In the genomic region with DNA sequence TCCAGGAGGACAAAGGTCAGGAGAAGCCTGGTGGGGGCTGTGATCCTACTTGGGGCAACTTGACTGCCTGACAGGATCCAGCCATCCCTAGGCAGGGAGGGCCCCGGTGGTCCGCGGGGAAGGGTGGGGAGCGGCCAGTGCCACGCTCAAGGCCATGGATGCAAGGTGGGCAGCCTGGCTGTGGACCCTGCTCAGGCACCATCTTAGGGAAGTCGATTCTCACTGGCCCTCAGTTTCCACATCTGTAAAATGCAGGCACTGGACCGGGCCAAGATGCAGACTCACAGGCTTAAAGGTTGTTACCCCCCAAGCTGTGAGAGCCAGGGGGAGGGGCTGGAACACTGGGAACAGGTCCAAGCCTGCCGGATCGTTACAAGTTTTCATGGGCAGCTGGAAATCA, we compare ENCODE assay signal across 18 cellular contexts. TPM values are rescaled to one million over a fixed set of nuclear protein-coding genes. Genes with fewer than 3 reads are reported as not detected.
A peak's percentile ranks its signal among the peaks of the same experiment; 100 is the strongest.
DNase-seq lines count a peak whose midpoint lies in the region; ATAC-seq and TF ChIP-seq lines count a peak whose summit lies in the region.
"Had no signal": no experiment of that assay in that cellular context is flagged by ENCODE, and none has a peak within 500 bp of the region (broad histone marks: within the 10 kb centered on the region; RNA-seq: fewer than 3 reads in every experiment).

No MANE protein-coding gene starts in this region.

- H3K27ac ChIP-seq in H9 (ENCODE audit: insufficient read length, low read depth, low read length): no peak overlapping the region
- H3K27ac ChIP-seq: C4-2B, esophagus squamous epithelium, transverse colon had no signal

- H3K27me3 Mint-ChIP-seq in H9 (ENCODE audit: low read depth) (no peaks in the 10 kb centered on the region), progenitor cell of endocrine pancreas (no peaks in the 10 kb centered on the region)
- no peaks in the 10 kb centered on the region for H3K27me3 Mint-ChIP-seq in activated CD8-positive, alpha-beta T cell treated with anti-CD3 and anti-CD28 coated beads for 36 hours
- H3K27me3 Mint-ChIP-seq: naive B cell had no signal

- H3K23me2 ChIP-seq in H9 (ENCODE audit: insufficient read length, low read depth, low read length, poor library complexity, severe bottlenecking): no peaks in the 10 kb centered on the region

- H2AK5ac ChIP-seq in H9 (ENCODE audit: insufficient read length, low read length): no peak overlapping the region

- H2BK5ac ChIP-seq in H9 (ENCODE audit: insufficient read length, low read length): no peak overlapping the region

- H3K27me3 ChIP-seq in H9 (ENCODE audit: insufficient read depth, low read length): no peaks in the 10 kb centered on the region
- H3K27me3 ChIP-seq: esophagus squamous epithelium, spleen, transverse colon had no signal

- H2BK20ac ChIP-seq in H9 (ENCODE audit: low read depth, low read length, poor library complexity, severe bottlenecking): no peak overlapping the region

- no peaks in the 10 kb centered on the region for H3K9me3 ChIP-seq in H9 (ENCODE audit: control insufficient read depth, low read depth, low read length)
- H3K9me3 ChIP-seq: esophagus squamous epithelium, spleen, transverse colon had no signal

- no peak overlapping the region for H4K8ac ChIP-seq in H9 (replicated peaks; ENCODE audit: insufficient read length, low read depth, low read length)

- H3K4me3 Mint-ChIP-seq in H9 (peak overlapping the region; percentile 31 to 69), progenitor cell of endocrine pancreas (ENCODE audit: low read depth) (no peak overlapping the region)
- no peak overlapping the region for H3K4me3 Mint-ChIP-seq in activated CD8-positive, alpha-beta T cell treated with anti-CD3 and anti-CD28 coated beads for 36 hours
- H3K4me3 Mint-ChIP-seq: activated T-cell treated with anti-CD3 and anti-CD28 coated beads, Interleukin-2, amount 50 U/mL, for 72 hours had no signal

- H2BK120ac ChIP-seq in H9 (ENCODE audit: low read depth, low read length, poor library complexity, severe bottlenecking): no peak overlapping the region

- peak overlapping the region; percentile 66 to 83 (median 73); a peak in 6 of 7 replicates for H3K27ac Mint-ChIP-seq in H9
- peak overlapping the region; percentile 61 for H3K27ac Mint-ChIP-seq in activated CD8-positive, alpha-beta T cell treated with anti-CD3 and anti-CD28 coated beads for 36 hours
- peak overlapping the region; percentile 16 for H3K27ac Mint-ChIP-seq in progenitor cell of endocrine pancreas
- H3K27ac Mint-ChIP-seq: naive B cell had no signal

- H3K79me2 ChIP-seq in H9 (ENCODE audit: insufficient read depth, low read length): no peaks in the 10 kb centered on the region

- no peak overlapping the region for H3K23ac ChIP-seq in H9 (ENCODE audit: insufficient read length, low read depth, low read length)

- H3K9me3 Mint-ChIP-seq in H9 (no peaks in the 10 kb centered on the region), progenitor cell of endocrine pancreas (ENCODE audit: low read depth) (no peaks in the 10 kb centered on the region)
- H3K9me3 Mint-ChIP-seq in activated CD8-positive, alpha-beta T cell treated with anti-CD3 and anti-CD28 coated beads for 36 hours: no peaks in the 10 kb centered on the region
- H3K9me3 Mint-ChIP-seq: activated T-cell treated with anti-CD3 and anti-CD28 coated beads, Interleukin-2, amount 50 U/mL, for 72 hours; naive B cell had no signal

- CTCF ChIA-PET in activated CD8-positive, alpha-beta T cell treated with anti-CD3 and anti-CD28 coated beads for 36 hours (lab: Charles Lee): no interaction called here

- H2BK12ac ChIP-seq in H9 (ENCODE audit: insufficient read length, low read depth, low read length): no peak overlapping the region

- POLR2A ChIA-PET in activated CD8-positive, alpha-beta T cell treated with anti-CD3 and anti-CD28 coated beads for 36 hours (lab: Charles Lee): no interaction called here

- no peaks in the 10 kb centered on the region for H4K20me1 ChIP-seq in H9 (ENCODE audit: control insufficient read depth, insufficient read depth, insufficient read length)

- no peak overlapping the region for H3K4ac ChIP-seq in H9 (ENCODE audit: low read depth, low read length)

- no peak overlapping the region for H2AFZ ChIP-seq in H9 (ENCODE audit: low read length)

- no peak overlapping the region for H3K9ac ChIP-seq in H9 (ENCODE audit: extremely low read depth, insufficient read length, low read length)

- no peak overlapping the region for H3K14ac ChIP-seq in H9 (ENCODE audit: insufficient read depth, low read length)

- no CpG with 5 or more reads among the region's 9 CpGs for WGBS in H9 (ENCODE audit: extremely low coverage, insufficient read length, low lambda C conversion rate)

- ATAC-seq in activated CD8-positive, alpha-beta T cell treated with anti-CD3 and anti-CD28 coated beads for 36 hours: no peak
- ATAC-seq: activated T-cell treated with anti-CD3 and anti-CD28 coated beads, Interleukin-2, amount 50 U/mL, for 72 hours had no signal

- H3K4me1 Mint-ChIP-seq in H9: peaks cover 14 to 23% of the 10 kb centered on the region in 2 experiments
- peaks cover 45% of the 10 kb centered on the region for H3K4me1 Mint-ChIP-seq in activated CD8-positive, alpha-beta T cell treated with anti-CD3 and anti-CD28 coated beads for 36 hours (ENCODE audit: low read depth)
- H3K4me1 Mint-ChIP-seq in progenitor cell of endocrine pancreas (ENCODE audit: low read depth): no peaks in the 10 kb centered on the region

- no peak overlapping the region for H3T11ph ChIP-seq in H9 (ENCODE audit: low read length)

- H4K5ac ChIP-seq in H9 (ENCODE audit: insufficient read length, low read depth, low read length): no peak overlapping the region

- H4K91ac ChIP-seq in H9 (ENCODE audit: insufficient read length, low read depth, low read length): no peak overlapping the region

- H3K4me1 ChIP-seq in H9 (ENCODE audit: insufficient read depth, low read length): peaks cover 5% of the 10 kb centered on the region; the same call in 1 of the 2 replicates

- intact Hi-C loops in activated CD8-positive, alpha-beta T cell treated with anti-CD3 and anti-CD28 coated beads for 36 hours (cut with micrococcal nuclease): no loop called here
- intact Hi-C loops in head of caudate nucleus (cut with DNase I): no loop called here

- peak overlapping the region; percentile 1 for H3K4me2 ChIP-seq in H9 (ENCODE audit: insufficient read depth, insufficient read length, low read length)

- TF ChIP-seq CTCF in H9 (conservative IDR thresholded peaks at IDR 0.05) (no peak), progenitor cell of endocrine pancreas (IDR thresholded peaks at IDR 0.05; ENCODE audit: unreplicated experiment) (no peak)
- TF ChIP-seq CTCF in activated CD8-positive, alpha-beta T cell treated with anti-CD3 and anti-CD28 coated beads for 36 hours (IDR thresholded peaks at IDR 0.05): no peak

- H3K18ac ChIP-seq in H9 (ENCODE audit: insufficient read length, low read depth, low read length): no peak overlapping the region

- no peak overlapping the region for H3K56ac ChIP-seq in H9 (ENCODE audit: insufficient read length, low read depth, low read length)

- H3K79me1 ChIP-seq in H9 (ENCODE audit: insufficient read depth, low read depth, low read length, poor library complexity, severe bottlenecking): no peaks in the 10 kb centered on the region

- DNase-seq in H9 (no peak), progenitor cell of endocrine pancreas (ENCODE audit: low spot score, unreplicated experiment) (no peak), head of caudate nucleus (no peak), putamen (ENCODE audit: low spot score) (no peak)
- DNase-seq in activated CD8-positive, alpha-beta T cell treated with anti-CD3 and anti-CD28 coated beads for 36 hours: no peak
- DNase-seq: activated CD4-positive, alpha-beta T cell treated with anti-CD3 and anti-CD28 coated beads, Interleukin-2, amount 50 U/mL, for 1 hour; activated T-cell treated with anti-CD3 and anti-CD28 coated beads, Interleukin-2, amount 50 U/mL, for 72 hours; esophagus squamous epithelium; glutamatergic neuron; IMR-90; islet precursor cell; mammary epithelial cell; naive B cell; NCI-H2029 treated with DMSO at 0.1 percent for 48 hours; NCI-H524; spleen had no signal

- no peak overlapping the region for H2BK15ac ChIP-seq in H9 (ENCODE audit: low read depth, low read length)

- H3K36me3 Mint-ChIP-seq in H9 (ENCODE audit: insufficient read depth in 1 of 3, low read depth in 3 of 3) (peaks cover 7 to 18% (median 17%) of the 10 kb centered on the region in 3 experiments; a peak in 5 of 7 replicates), progenitor cell of endocrine pancreas (ENCODE audit: insufficient read depth) (peaks cover 2% of the 10 kb centered on the region)
- H3K36me3 Mint-ChIP-seq in activated CD8-positive, alpha-beta T cell treated with anti-CD3 and anti-CD28 coated beads for 36 hours (ENCODE audit: low read depth): peaks cover 10% of the 10 kb centered on the region
- H3K36me3 Mint-ChIP-seq: naive B cell had no signal

RNA-seq across cellular contexts. Expression of a gene that starts 8.7 kb away (rescaled TPM):
- total RNA-seq in H9 (2021) (42.6 and 43.3 TPM in 2 replicates), progenitor cell of endocrine pancreas (29.1 and 29.3 TPM in 2 replicates)
- total RNA-seq in activated CD8-positive, alpha-beta T cell treated with anti-CD3 and anti-CD28 coated beads for 36 hours: 10 to 100 TPM; 12.7 to 15.2 TPM

RNA-seq across cellular contexts. Expression of a gene that starts 35.7 kb away (rescaled TPM):
- total RNA-seq in H9 (2021) (37.8 and 38.8 TPM in 2 replicates), progenitor cell of endocrine pancreas (42.6 and 45.4 TPM in 2 replicates)
- total RNA-seq in activated CD8-positive, alpha-beta T cell treated with anti-CD3 and anti-CD28 coated beads for 36 hours: 10 to 100 TPM; 34.6 to 35.8 TPM

RNA-seq across cellular contexts. Expression of a gene that starts 38.4 kb away (rescaled TPM):
- total RNA-seq in H9 (2021): 15.0 and 15.7 TPM in 2 replicates
- 10 to 100 TPM; 11.8 to 12.7 TPM for total RNA-seq in activated CD8-positive, alpha-beta T cell treated with anti-CD3 and anti-CD28 coated beads for 36 hours
- 19.0 and 20.5 TPM in 2 replicates for total RNA-seq in progenitor cell of endocrine pancreas

RNA-seq across cellular contexts. Expression of a gene that starts 39.0 kb away (rescaled TPM):
- total RNA-seq in H9 (2021) (140 and 145 TPM in 2 replicates), progenitor cell of endocrine pancreas (135 and 145 TPM in 2 replicates)
- 10 to 100 TPM; 95.3 to 98.5 TPM for total RNA-seq in activated CD8-positive, alpha-beta T cell treated with anti-CD3 and anti-CD28 coated beads for 36 hours

RNA-seq across cellular contexts. Expression of a gene that starts 44.0 kb away (rescaled TPM):
- 69.0 and 69.5 TPM in 2 replicates for total RNA-seq in H9 (2021)
- 10 to 100 TPM; 49.3 to 50.8 TPM for total RNA-seq in activated CD8-positive, alpha-beta T cell treated with anti-CD3 and anti-CD28 coated beads for 36 hours
- total RNA-seq in progenitor cell of endocrine pancreas: 182 and 183 TPM in 2 replicates

Comparison
In these comparisons a context has a peak if more than half of its experiments do, and no peak if none do; other contexts are left out.
1. H3K27ac Mint-ChIP-seq: peak in every context shown above with its lines; median percentile 73 in H9; 61 in activated CD8-positive, alpha-beta T cell treated with anti-CD3 and anti-CD28 coated beads for 36 hours; 16 in progenitor cell of endocrine pancreas.
2. H3K4me3 Mint-ChIP-seq: peak in H9 (2 of 2); none in activated CD8-positive, alpha-beta T cell treated with anti-CD3 and anti-CD28 coated beads for 36 hours (single experiment) and progenitor cell of endocrine pancreas (single experiment).